ENCODE assay signal across 8 cellular contexts in genomic region chr9:128503415-128503825, GRCh38. TPM values are rescaled to one million over a fixed set of nuclear protein-coding genes. Genes with fewer than 3 reads are reported as not detected.
DNase-seq lines count a peak whose midpoint lies in the region; ATAC-seq and TF ChIP-seq lines count a peak whose summit lies in the region.
"Not testable (repeated sequence)": the region's sequence is repeated elsewhere in the genome, so short reads cannot be mapped to it uniquely, and the experiment has no call there.

No MANE protein-coding gene starts in this region.

- intact Hi-C loops in activated naive CD4-positive, alpha-beta T cell treated with anti-CD3 and anti-CD28 coated beads for 36 hours (cut with micrococcal nuclease); left colon (cut with DNase I, micrococcal nuclease); prostate gland (cut with DNase I): not testable (repeated sequence)

- H3K36me3 ChIP-seq in HEK293 (ENCODE audit: control insufficient read depth in 2 of 2, insufficient read depth in 1 of 2, low read length in 2 of 2) = peaks cover 5 to 39% of the 10 kb centered on the region in 2 experiments; a peak in 2 of 3 replicates
- not testable (repeated sequence) for H3K36me3 ChIP-seq in prostate gland

- not testable (repeated sequence) for TF ChIP-seq CTCF in C4-2B (conservative IDR thresholded peaks at IDR 0.05); HEK293 (tag by site-specific recombination; IDR thresholded peaks at IDR 0.05); coronary artery (IDR thresholded peaks at IDR 0.05); prostate gland (IDR thresholded peaks at IDR 0.05); type B pancreatic cell (conservative IDR thresholded peaks at IDR 0.05)

- not testable (repeated sequence) for ATAC-seq in T-cell (replicated peaks in 1 of 4)
- ATAC-seq in left colon = peak; percentile 70

- TF ChIP-seq POLR2A in prostate gland (IDR thresholded peaks at IDR 0.05) = not testable (repeated sequence)

- 32% methylated on average over 14 of the region's 14 CpGs for WGBS in prostate gland

- H3K9me3 ChIP-seq in HEK293 (ENCODE audit: control insufficient read depth, insufficient read depth, low read depth, low read length); prostate gland: not testable (repeated sequence)

- H3K9me3 Mint-ChIP-seq in T-cell; activated naive CD4-positive, alpha-beta T cell treated with anti-CD3 and anti-CD28 coated beads for 36 hours; type B pancreatic cell: not testable (repeated sequence)

- not testable (repeated sequence) for DNase-seq in T-cell; activated naive CD4-positive, alpha-beta T cell treated with anti-CD3 and anti-CD28 coated beads for 36 hours; coronary artery (ENCODE audit: low spot score); type B pancreatic cell (ENCODE audit: extremely low spot score, unreplicated experiment)
- peak; percentile 32 to 41 for DNase-seq in left colon
- DNase-seq in prostate gland (ENCODE audit: low spot score) = peak; percentile 9

- not testable (repeated sequence) for H3K27me3 Mint-ChIP-seq in T-cell; activated naive CD4-positive, alpha-beta T cell treated with anti-CD3 and anti-CD28 coated beads for 36 hours (ENCODE audit: low read depth); type B pancreatic cell

- H3K27ac ChIP-seq in C4-2B (peak overlapping the region; percentile 85), prostate gland (peak overlapping the region in 1 of 2 donors; percentile 83)
- H3K27ac ChIP-seq in HEK293 (ENCODE audit: extremely low read depth, low read depth, low read length); coronary artery: not testable (repeated sequence)

- H3K4me3 ChIP-seq in HEK293 (ENCODE audit: low read depth, low read length); prostate gland: not testable (repeated sequence)
- peak overlapping the region; percentile 94 for H3K4me3 ChIP-seq in coronary artery

- peaks cover 22 to 23% (median 23%) of the 10 kb centered on the region in 3 donors for H3K4me1 Mint-ChIP-seq in T-cell
- H3K4me1 Mint-ChIP-seq in activated naive CD4-positive, alpha-beta T cell treated with anti-CD3 and anti-CD28 coated beads for 36 hours (ENCODE audit: low read depth) = peaks cover 17% of the 10 kb centered on the region
- H3K4me1 Mint-ChIP-seq in type B pancreatic cell (ENCODE audit: unreplicated experiment) = not testable (repeated sequence)

- H3K36me3 Mint-ChIP-seq in T-cell = peaks cover 18% of the 10 kb centered on the region
- not testable (repeated sequence) for H3K36me3 Mint-ChIP-seq in activated naive CD4-positive, alpha-beta T cell treated with anti-CD3 and anti-CD28 coated beads for 36 hours (ENCODE audit: low read depth); type B pancreatic cell

- H3K4me3 Mint-ChIP-seq in T-cell (peak overlapping the region; percentile 73 to 99 (median 99)), type B pancreatic cell (peak overlapping the region; percentile 96)
- H3K4me3 Mint-ChIP-seq in activated naive CD4-positive, alpha-beta T cell treated with anti-CD3 and anti-CD28 coated beads for 36 hours = peak overlapping the region; percentile 92

- H3K4me1 ChIP-seq in HEK293 (ENCODE audit: control insufficient read depth, insufficient read depth, low read length); prostate gland (replicated peaks): not testable (repeated sequence)

- not testable (repeated sequence) for H3K27me3 ChIP-seq in prostate gland (replicated peaks; ENCODE audit: insufficient read depth)

- CTCF ChIA-PET in HEK293 (lab: Yijun Ruan, JAX); T-cell (lab: Charles Lee): not testable (repeated sequence)
- CTCF ChIA-PET in activated naive CD4-positive, alpha-beta T cell treated with anti-CD3 and anti-CD28 coated beads for 36 hours (lab: Charles Lee) = interaction anchor here (0.7 kb wide), 1 partner anchor 19 kb away, joined by 3 read pairs; no protein-coding TSS in a partner anchor

- POLR2A ChIA-PET in HEK293 (lab: Yijun Ruan, JAX) = interaction anchor here (3.0 kb wide), 1 partner anchor 49 kb away, joined by 20 read pairs; the partner anchor contains the start of gene SPTAN1
- POLR2A ChIA-PET in T-cell (lab: Charles Lee) = not testable (repeated sequence)

- H3K27ac Mint-ChIP-seq in T-cell = peak overlapping the region in 1 of 2 donors; percentile 66
- H3K27ac Mint-ChIP-seq in activated naive CD4-positive, alpha-beta T cell treated with anti-CD3 and anti-CD28 coated beads for 36 hours = not testable (repeated sequence)
- peak overlapping the region; percentile 98 for H3K27ac Mint-ChIP-seq in type B pancreatic cell

TF ChIP-seq in HEK293, 187 proteins besides CTCF, POLR2A, EP300 and RAD21:
- TF ChIP-seq ZFHX2 (tag by site-specific recombination; conservative IDR thresholded peaks at IDR 0.05) (0 out of 2 replicates have a peak, but pooled peaks have one; percentile 14), SCRT2 (tag by site-specific recombination; IDR thresholded peaks at IDR 0.05) (0 out of 2 replicates have a peak, but pooled peaks have one; percentile 22)
TF ChIP-seq in HEK293: peak in this region for 2; not testable (repeated sequence) for 185.

RNA-seq across cellular contexts. Expression of gene GLE1, which starts 1.1 kb away (rescaled TPM):
- total RNA-seq in T-cell (10 to 100 TPM; 15.5 to 30.5 (median 29.1) TPM), left colon (10 to 100 TPM; 26.6 to 34.5 TPM), prostate gland (10 to 100 TPM; 31.5 to 34.2 TPM), type B pancreatic cell (ENCODE audit: low replicate concordance) (17.6 and 21.8 TPM in 2 replicates)
- total RNA-seq in activated naive CD4-positive, alpha-beta T cell treated with anti-CD3 and anti-CD28 coated beads for 36 hours = 10 to 100 TPM; 48.7 to 51.6 TPM

RNA-seq across cellular contexts. Expression of gene ODF2, which starts 47.6 kb away (rescaled TPM):
- total RNA-seq in T-cell (10 to 100 TPM; 26.0 to 35.7 (median 33.1) TPM), left colon (10 to 100 TPM; 13.8 to 16.5 TPM), prostate gland (10 to 100 TPM; 27.0 to 65.8 TPM), type B pancreatic cell (ENCODE audit: low replicate concordance) (38.2 and 59.1 TPM in 2 replicates)
- total RNA-seq in activated naive CD4-positive, alpha-beta T cell treated with anti-CD3 and anti-CD28 coated beads for 36 hours = 10 to 100 TPM; 73.6 to 73.7 TPM

RNA-seq across cellular contexts. Expression of gene SPTAN1, which starts 49.0 kb away (rescaled TPM):
- 100 to 1,000 TPM; 446 to 594 (median 461) TPM for total RNA-seq in T-cell
- total RNA-seq in activated naive CD4-positive, alpha-beta T cell treated with anti-CD3 and anti-CD28 coated beads for 36 hours = 100 to 1,000 TPM; 162 to 183 TPM
- total RNA-seq in left colon = 100 to 1,000 TPM; 248 to 277 TPM
- 100 to 1,000 TPM; 130 to 472 TPM for total RNA-seq in prostate gland
- 267 and 270 TPM in 2 replicates for total RNA-seq in type B pancreatic cell (ENCODE audit: low replicate concordance)
